8 cellular contexts compared by ENCODE assay signal in the genomic region with DNA sequence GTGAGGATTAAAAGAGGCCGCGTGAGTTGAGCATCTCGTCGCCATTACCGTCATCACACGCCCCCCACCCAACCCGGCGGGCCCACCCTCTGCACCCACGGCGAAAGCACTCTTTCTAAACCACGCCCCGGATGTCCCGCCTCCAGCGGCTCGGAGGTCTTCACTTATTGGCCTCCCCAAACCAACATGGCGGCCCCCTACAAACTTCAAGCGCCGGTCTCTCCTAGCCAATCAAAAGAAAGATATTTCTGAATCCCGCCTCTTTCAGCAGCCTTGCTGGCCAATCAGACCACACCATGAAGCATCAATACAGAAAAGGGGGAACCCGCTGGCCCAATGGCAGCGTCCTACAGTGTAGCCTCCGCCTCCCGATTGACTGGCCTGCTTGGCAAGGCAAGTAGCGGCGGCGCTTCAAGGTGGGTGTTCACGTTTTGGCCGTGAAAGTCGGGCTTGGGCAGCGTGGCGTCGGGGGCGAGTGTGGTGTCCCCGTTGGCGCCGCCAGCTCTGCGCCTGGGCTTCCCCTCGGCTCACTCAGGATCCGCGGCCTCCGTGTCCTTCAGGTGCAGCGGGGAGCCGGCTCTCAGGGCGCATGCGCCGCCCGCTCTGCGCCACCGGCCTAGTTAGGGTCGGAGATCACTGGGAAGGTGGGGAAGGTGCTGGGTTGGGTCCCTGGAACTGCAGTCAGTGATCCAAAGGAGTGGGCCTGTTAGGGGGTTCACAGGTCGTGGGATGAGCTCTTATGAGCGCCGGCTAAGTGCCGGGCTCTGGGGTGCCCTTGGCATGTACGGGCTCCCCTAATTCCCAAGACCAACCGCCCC. TPM values are rescaled to one million over a fixed set of nuclear protein-coding genes. Genes with fewer than 3 reads are reported as not detected.
DNase-seq lines count a peak whose midpoint lies in the region; ATAC-seq and TF ChIP-seq lines count a peak whose summit lies in the region.

A gene (plus strand): TSS at position 364 of the 818 bp plus-strand sequence. CDS start 1,471 bp downstream, outside the sequence.

- peak; percentile 93 for ATAC-seq in GM21529 (IDR thresholded peaks at IDR 0.05; ENCODE audit: unreplicated experiment)

- H3K4me3 Mint-ChIP-seq in IgD-negative memory B cell, result peak within 1 kb of the TSS; percentile 94 to 99 (median 96)

- no peak for TF ChIP-seq CTCF in epithelial cell of esophagus (IDR thresholded peaks at IDR 0.05; ENCODE audit: insufficient read depth, low read depth, low read length, missing control alignments)

- DNase-seq in DMS 273 treated with DMSO at 0.1 percent for 48 hours (lab: John Stamatoyannopoulos, UW) (peak; percentile 97), OCI-M2 (lab: John Stamatoyannopoulos, UW; ENCODE audit: unreplicated experiment) (peak; percentile 83), activated T-cell treated with anti-CD3 and anti-CD28 coated beads for 4 hours (peak; percentile 98), epithelial cell of esophagus (ENCODE audit: low read depth) (peak; percentile 99)
- DNase-seq in stimulated activated CD8-positive, alpha-beta memory T cell treated with anti-CD3 and anti-CD28 coated beads, Interleukin-4, amount 100 ng/mL, for 1 hour (ENCODE audit: low read depth in 2 of 2, low spot score in 1 of 2), result peak; percentile 90 to 92

- peaks cover 6 to 11% (median 10%) of the 10 kb centered on the region in 3 donors for H3K4me1 Mint-ChIP-seq in IgD-negative memory B cell

- peaks cover 29% of the 10 kb centered on the region for H3K4me1 ChIP-seq in mononuclear cell (ENCODE audit: insufficient read depth, low read length)

- H3K36me3 Mint-ChIP-seq in IgD-negative memory B cell, result peaks cover 4% of the 10 kb centered on the region

- H3K4me3 ChIP-seq in epithelial cell of esophagus (ENCODE audit: low read length) (peak within 1 kb of the TSS; percentile 80), mononuclear cell (ENCODE audit: low read length) (peak within 1 kb of the TSS; percentile 75)

- H3K9me3 ChIP-seq in mononuclear cell (ENCODE audit: low read depth, low read length), result no peaks in the 10 kb centered on the region

- no peaks in the 10 kb centered on the region for H3K9me3 Mint-ChIP-seq in IgD-negative memory B cell

- H3K27ac Mint-ChIP-seq in IgD-negative memory B cell, result peak within 1 kb of the TSS; percentile 54 to 83 (median 71)

- H3K27me3 Mint-ChIP-seq in IgD-negative memory B cell, result no peaks in the 10 kb centered on the region

- no peaks in the 10 kb centered on the region for H3K27me3 ChIP-seq in mononuclear cell (ENCODE audit: insufficient read depth, low read length)

RNA-seq across cellular contexts. Expression of the gene that starts here (rescaled TPM):
- polyA plus RNA-seq in IgD-negative memory B cell, result 146 TPM
- 22.1 TPM for total RNA-seq in mononuclear cell

Comparison
In these comparisons a context has a peak if more than half of its experiments do, and no peak if none do; other contexts are left out.
1. Peak in every context shown above with its lines: DNase-seq, ATAC-seq and H3K4me3 ChIP-seq.